In the genomic region with DNA sequence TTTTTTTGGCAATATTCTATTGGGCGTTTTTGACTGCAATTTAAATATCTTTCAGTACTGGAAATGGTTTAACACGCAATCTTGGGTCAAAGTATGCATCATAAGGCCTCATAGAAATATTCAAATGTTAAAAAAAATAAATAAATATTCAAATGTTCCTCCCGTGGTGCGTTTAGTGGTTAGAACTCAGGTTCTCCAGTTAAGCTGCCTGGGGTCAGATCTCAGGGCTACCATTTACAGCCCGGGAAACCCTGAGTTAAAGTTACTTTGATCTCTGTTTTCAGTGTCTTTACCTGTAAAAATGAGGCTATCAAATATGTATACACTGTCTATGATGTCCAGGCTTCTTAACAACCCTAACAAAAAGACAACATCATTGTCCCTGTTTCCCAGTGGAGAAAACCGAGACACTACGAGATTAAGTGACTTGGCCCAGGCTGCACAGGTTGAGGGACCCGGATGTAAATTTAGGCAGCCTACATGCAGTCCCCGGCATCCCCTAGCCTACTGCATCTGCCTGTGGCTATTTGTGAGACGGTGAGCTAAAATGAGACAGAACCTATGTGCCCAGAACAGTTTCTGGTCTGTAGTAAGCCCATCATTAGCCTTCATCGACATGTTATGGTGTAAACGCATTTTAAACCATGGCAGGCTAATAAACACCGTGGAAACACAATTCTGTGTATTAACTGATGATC, we compare ENCODE assay signal across 1 cellular context.
A peak's percentile ranks its signal among the peaks of the same experiment; 100 is the strongest.
TF ChIP-seq lines count a peak whose summit lies in the region.

No MANE protein-coding gene starts in this region.

TF ChIP-seq in HepG2, 621 proteins besides CTCF, POLR2A, EP300 and RAD21 (continued from another document):
- TF ChIP-seq XRCC5 (optimal IDR thresholded peaks at IDR 0.05; ENCODE audit: low read length), result peak; percentile 4
